ENCODE assay signal across 22 cellular contexts in genomic region chr16:54585966-54586365, GRCh38.
"Had no signal": no experiment of that assay in that cellular context is flagged by ENCODE, and none has a peak within 500 bp of the region (broad histone marks: within the 10 kb centered on the region; RNA-seq: fewer than 3 reads in every experiment).

No MANE protein-coding gene starts in this region.

- ATAC-seq: activated CD4-positive, alpha-beta T cell treated with anti-CD3 and anti-CD28 coated beads for 36 hours; activated T-helper 17 cell treated with anti-CD3 and anti-CD28 coated beads, Interleukin-2, amount 50 U/mL, for 72 hours; left lung; naive thymus-derived CD8-positive, alpha-beta T cell; stimulated activated naive B cell treated with anti-CD40 and anti-IgM and Interleukin-4, amounts not matched to agents 10 μg/mL and 1 μg/mL and 100 μg/mL, for 72 hours had no signal

- H3K4me3 ChIP-seq: breast epithelium, colonic mucosa, heart right ventricle, left lung, skin epidermis, transverse colon had no signal

- H3K9ac ChIP-seq: parathyroid adenoma had no signal

- DNase-seq: activated B cell treated with CpG ODN at 0.5 μM for 24 hours; activated CD4-positive, alpha-beta T cell treated with anti-CD3 and anti-CD28 coated beads for 36 hours; activated CD4-positive, alpha-beta T cell treated with anti-CD3 and anti-CD28 coated beads, Interleukin-2, amount 50 U/mL, for 4 hours; activated CD8-positive, alpha-beta memory T cell treated with anti-CD3 and anti-CD28 coated beads for 24 hours; activated CD8-positive, alpha-beta memory T cell treated with anti-CD3 and anti-CD28 coated beads, Interleukin-2, amount 50 U/mL, for 4 hours; activated naive CD8-positive, alpha-beta T cell treated with anti-CD3 and anti-CD28 coated beads for 36 hours; activated T-cell treated with anti-CD3 and anti-CD28 coated beads, Interleukin-2, amount 50 U/mL, for 24 hours; amniotic stem cell; colonic mucosa; left lung; naive thymus-derived CD8-positive, alpha-beta T cell; stimulated activated CD8-positive, alpha-beta memory T cell treated with anti-CD3 and anti-CD28 coated beads, Interleukin-4, amount 100 ng/mL, for 48 hours; stimulated activated naive B cell treated with anti-CD40 and anti-IgM and Interleukin-4, amounts not matched to agents 10 μg/mL and 1 μg/mL and 100 μg/mL, for 72 hours; T-helper 9 cell; transverse colon had no signal

- H3K27me3 ChIP-seq: breast epithelium, colonic mucosa, heart right ventricle had no signal

- H3K36me3 ChIP-seq: breast epithelium, colonic mucosa, heart right ventricle, left lung, transverse colon had no signal

- H3K9me3 ChIP-seq: breast epithelium, colonic mucosa, heart right ventricle, left lung, transverse colon had no signal

- H3K36me3 Mint-ChIP-seq: activated naive CD8-positive, alpha-beta T cell treated with anti-CD3 and anti-CD28 coated beads for 36 hours; mesothelial cell of epicardium; naive thymus-derived CD8-positive, alpha-beta T cell; stimulated activated naive B cell treated with anti-CD40 and anti-IgM and Interleukin-4, amounts not matched to agents 10 μg/mL and 1 μg/mL and 100 μg/mL, for 72 hours had no signal

- H3K4me1 Mint-ChIP-seq: activated B cell treated with CpG ODN at 0.5 μM for 24 hours; activated CD4-positive, alpha-beta T cell treated with anti-CD3 and anti-CD28 coated beads for 36 hours; activated naive CD8-positive, alpha-beta T cell treated with anti-CD3 and anti-CD28 coated beads for 36 hours; activated T-helper 17 cell treated with anti-CD3 and anti-CD28 coated beads, Interleukin-2, amount 50 U/mL, for 72 hours; central memory CD8-positive, alpha-beta T cell; stimulated activated naive B cell treated with anti-CD40 and anti-IgM and Interleukin-4, amounts not matched to agents 10 μg/mL and 1 μg/mL and 100 μg/mL, for 72 hours had no signal

- H3K27ac Mint-ChIP-seq: activated B cell treated with CpG ODN at 0.5 μM for 24 hours; activated CD4-positive, alpha-beta T cell treated with anti-CD3 and anti-CD28 coated beads for 36 hours; activated naive CD8-positive, alpha-beta T cell treated with anti-CD3 and anti-CD28 coated beads for 36 hours; activated T-cell treated with anti-CD3 and anti-CD28 coated beads, Interleukin-2, amount 50 U/mL, for 24 hours; activated T-helper 17 cell treated with anti-CD3 and anti-CD28 coated beads, Interleukin-2, amount 50 U/mL, for 72 hours; mesothelial cell of epicardium; naive thymus-derived CD8-positive, alpha-beta T cell; stimulated activated naive B cell treated with anti-CD40 and anti-IgM and Interleukin-4, amounts not matched to agents 10 μg/mL and 1 μg/mL and 100 μg/mL, for 72 hours had no signal

- H3K4me1 ChIP-seq: breast epithelium, colonic mucosa, left lung, parathyroid adenoma, transverse colon had no signal

- H3K9me3 Mint-ChIP-seq: activated B cell treated with CpG ODN at 0.5 μM for 24 hours; activated naive CD8-positive, alpha-beta T cell treated with anti-CD3 and anti-CD28 coated beads for 36 hours; activated T-cell treated with anti-CD3 and anti-CD28 coated beads, Interleukin-2, amount 50 U/mL, for 24 hours; activated T-helper 17 cell treated with anti-CD3 and anti-CD28 coated beads, Interleukin-2, amount 50 U/mL, for 72 hours; mesothelial cell of epicardium had no signal

- H3K4me3 Mint-ChIP-seq: activated B cell treated with CpG ODN at 0.5 μM for 24 hours; activated CD4-positive, alpha-beta T cell treated with anti-CD3 and anti-CD28 coated beads for 36 hours; activated naive CD8-positive, alpha-beta T cell treated with anti-CD3 and anti-CD28 coated beads for 36 hours; activated T-cell treated with anti-CD3 and anti-CD28 coated beads, Interleukin-2, amount 50 U/mL, for 24 hours; activated T-helper 17 cell treated with anti-CD3 and anti-CD28 coated beads, Interleukin-2, amount 50 U/mL, for 72 hours; central memory CD8-positive, alpha-beta T cell; mesothelial cell of epicardium; stimulated activated naive B cell treated with anti-CD40 and anti-IgM and Interleukin-4, amounts not matched to agents 10 μg/mL and 1 μg/mL and 100 μg/mL, for 72 hours had no signal

- H3K27ac ChIP-seq: breast epithelium, colonic mucosa, heart right ventricle, left lung, parathyroid adenoma, skin epidermis, transverse colon had no signal
